Comparison of ENCODE assay signal across 18 cellular contexts in the genomic region with DNA sequence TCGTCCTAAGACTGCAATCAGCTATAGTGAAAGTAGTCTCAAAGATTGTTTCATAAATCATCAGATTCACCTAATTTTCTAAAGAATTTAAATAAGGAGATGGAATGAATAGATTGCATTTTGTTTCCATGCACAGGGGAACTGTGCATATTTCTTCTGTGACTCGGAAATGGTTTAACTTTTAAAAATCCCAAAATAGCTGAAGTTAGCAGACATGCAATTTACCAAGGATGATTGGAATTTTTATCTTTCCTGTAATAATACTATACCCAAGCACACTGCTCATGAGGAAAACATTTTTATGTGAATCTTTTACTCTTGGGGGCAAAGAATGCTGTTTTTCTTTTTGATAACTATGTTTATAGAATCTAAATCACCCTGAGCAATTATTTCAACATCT. TPM values are rescaled to one million over a fixed set of nuclear protein-coding genes. Genes with fewer than 3 reads are reported as not detected.
A peak's percentile ranks its signal among the peaks of the same experiment; 100 is the strongest.
DNase-seq lines count a peak whose midpoint lies in the region; ATAC-seq and TF ChIP-seq lines count a peak whose summit lies in the region.
"Had no signal": no experiment of that assay in that cellular context is flagged by ENCODE, and none has a peak within 500 bp of the region (broad histone marks: within the 10 kb centered on the region; RNA-seq: fewer than 3 reads in every experiment).

No MANE protein-coding gene starts in this region.

- CTCF ChIA-PET in BJ (lab: Yijun Ruan, JAX) = interaction anchor here (0.6 to 1.2 kb wide), 7 partner anchors 12 to 136 kb away, joined by 3 to 7 read pairs (median 3); no protein-coding TSS in a partner anchor
- CTCF ChIA-PET in PC-3 (lab: Charles Lee) = no interaction called here

- TF ChIP-seq CTCF in BJ (IDR thresholded peaks at IDR 0.05; ENCODE audit: insufficient read depth, low read depth, low read length) (no peak), PC-3 (conservative IDR thresholded peaks at IDR 0.05; ENCODE audit: low read depth, low read length) (no peak), osteoblast (IDR thresholded peaks at IDR 0.05; ENCODE audit: extremely low read depth, low read depth, low read length) (no peak), spleen (IDR thresholded peaks at IDR 0.05 in 8 of 11, conservative IDR thresholded peaks at IDR 0.05 in 3 of 11) (no peak), colonic mucosa (IDR thresholded peaks at IDR 0.05) (no peak)

- H4K20me1 ChIP-seq in PC-3 (ENCODE audit: low read length) = no peaks in the 10 kb centered on the region
- no peaks in the 10 kb centered on the region for H4K20me1 ChIP-seq in osteoblast (ENCODE audit: insufficient read depth, low read length)

- peak overlapping the region; percentile 21; the same call in 1 of the 2 replicates for H3K27ac ChIP-seq in PC-3 (ENCODE audit: low read length)
- H3K27ac ChIP-seq in osteoblast (ENCODE audit: low read depth, low read length) = peak overlapping the region; percentile 83
- no peak overlapping the region for H3K27ac ChIP-seq in spleen
- no peak overlapping the region for H3K27ac ChIP-seq in colonic mucosa
- H3K27ac ChIP-seq: gastroesophageal sphincter had no signal

- 81 to 88% (median 86%) methylated on average over 2 of the region's 2 CpGs for WGBS in spleen, 5 donors

- H2AFZ ChIP-seq in PC-3 (ENCODE audit: low read length) = no peak overlapping the region
- H2AFZ ChIP-seq in osteoblast (ENCODE audit: low read length) = no peak overlapping the region

- ATAC-seq in PC-3 = peak; percentile 65
- ATAC-seq: gastroesophageal sphincter; stimulated activated naive CD8-positive, alpha-beta T cell treated with anti-CD3 and anti-CD28 coated beads, Interleukin-15, amount 100 ng/mL, for 72 hours had no signal

- H3K9me3 ChIP-seq in PC-3 (ENCODE audit: low read length) (no peaks in the 10 kb centered on the region), osteoblast (ENCODE audit: low read depth, low read length) (no peaks in the 10 kb centered on the region), spleen (no peaks in the 10 kb centered on the region), colonic mucosa (no peaks in the 10 kb centered on the region)
- H3K9me3 ChIP-seq: gastroesophageal sphincter had no signal

- no peak for TF ChIP-seq POLR2A in spleen (IDR thresholded peaks at IDR 0.05)

- H3K4me3 ChIP-seq in BJ (ENCODE audit: low read depth, low read length) (no peak overlapping the region), PC-3 (ENCODE audit: low read length) (no peak overlapping the region), osteoblast (ENCODE audit: insufficient read depth, low read length) (peak overlapping the region; percentile 21), spleen (no peak overlapping the region), colonic mucosa (no peak overlapping the region)
- H3K4me3 ChIP-seq: gastroesophageal sphincter had no signal

- H3K4me1 ChIP-seq in PC-3 (ENCODE audit: insufficient read depth, low read length) (peaks cover 13% of the 10 kb centered on the region), osteoblast (ENCODE audit: insufficient read depth, low read length) (peaks cover 38% of the 10 kb centered on the region), spleen (no peaks in the 10 kb centered on the region), colonic mucosa (no peaks in the 10 kb centered on the region)
- H3K4me1 ChIP-seq: gastroesophageal sphincter had no signal

- H3F3A ChIP-seq in PC-3 (ENCODE audit: low read length, unreplicated experiment) = no peaks in the 10 kb centered on the region

- H3K9ac ChIP-seq in PC-3 (ENCODE audit: low read length) (no peak overlapping the region), colonic mucosa (ENCODE audit: low read depth in 2 of 2, low read length in 2 of 2) (no peak overlapping the region)

- intact Hi-C loops in PC-3 (cut with micrococcal nuclease) (loop anchor here (5.0 kb wide), 1 partner anchor 54 kb away; no protein-coding TSS in a partner anchor), spleen (cut with DNase I; ENCODE audit: low total_unique reads) (no loop called here), colonic mucosa (cut with DNase I) (no loop called here)

- no TSS peak for BruUV-seq in PC-3 (replicated peaks; lab: Mats Ljungman, UMichigan)

- no peaks in the 10 kb centered on the region for H3K9me2 ChIP-seq in PC-3 (replicated peaks; ENCODE audit: low read length)

- H3K27me3 ChIP-seq in BJ (ENCODE audit: control insufficient read depth, insufficient read depth, low read length) (no peaks in the 10 kb centered on the region), PC-3 (ENCODE audit: low read length) (no peaks in the 10 kb centered on the region), osteoblast (ENCODE audit: insufficient read depth, low read length) (no peaks in the 10 kb centered on the region), spleen (replicated peaks in 1 of 7) (no peaks in the 10 kb centered on the region), colonic mucosa (no peaks in the 10 kb centered on the region)
- H3K27me3 ChIP-seq: gastroesophageal sphincter had no signal

- H3K36me3 ChIP-seq in BJ (ENCODE audit: control insufficient read depth, insufficient read depth, low read length) (peaks cover 11% of the 10 kb centered on the region; the same call in 1 of the 2 replicates), PC-3 (ENCODE audit: low read depth, low read length) (no peaks in the 10 kb centered on the region), osteoblast (ENCODE audit: insufficient read depth, low read length) (peaks cover 39% of the 10 kb centered on the region), spleen (peaks cover 0 to 20% (median 0%) of the 10 kb centered on the region in 6 donors), colonic mucosa (no peaks in the 10 kb centered on the region)

- peak; percentile 78 for DNase-seq in BJ (ENCODE audit: low read depth)
- DNase-seq in PC-3 = peak; percentile 41
- DNase-seq in dermis blood vessel endothelial cell = peak; percentile 24
- no peak for DNase-seq in osteoblast (ENCODE audit: insufficient read length, low spot score, missing footprints)
- DNase-seq in spleen = no peak
- DNase-seq in Ammon's horn (ENCODE audit: low spot score) = no peak
- no peak for DNase-seq in colonic mucosa
- DNase-seq in H4 (ENCODE audit: low spot score) = no peak
- DNase-seq: activated CD4-positive, alpha-beta memory T cell treated with anti-CD3 and anti-CD28 coated beads for 36 hours; DMS79 treated with DMSO at 0.1 percent for 48 hours; MM.1S; NCI-H2107; NCI-H748 treated with DMSO at 0.1 percent for 48 hours; nucleus accumbens; Right ventricle myocardium superior; stimulated activated CD4-positive, alpha-beta T cell treated with anti-CD3 and anti-CD28 coated beads, Interleukin-12 subunit alpha, Interleukin-12 subunit beta, amount 100 ng/mL, for 4 hours; stimulated activated naive CD8-positive, alpha-beta T cell treated with anti-CD3 and anti-CD28 coated beads, Interleukin-15, amount 100 ng/mL, for 72 hours had no signal

- peak overlapping the region; percentile 56 for H3K4me2 ChIP-seq in PC-3 (ENCODE audit: low read length)
- H3K4me2 ChIP-seq in osteoblast (ENCODE audit: insufficient read depth, low read length) = peak overlapping the region; percentile 70

- POLR2A ChIA-PET in BJ (lab: Charles Lee) (interaction anchor here (1.0 kb wide), 1 partner anchor 12 kb away, joined by 10 read pairs; no protein-coding TSS in a partner anchor), PC-3 (lab: Charles Lee; ENCODE audit: unreplicated experiment) (no interaction called here)

- H3K79me2 ChIP-seq in PC-3 (ENCODE audit: low read length) (no peaks in the 10 kb centered on the region), osteoblast (ENCODE audit: insufficient read depth, low read length) (peaks cover 44% of the 10 kb centered on the region)

RNA-seq across cellular contexts. Expression of a gene that starts 15.0 kb away (rescaled TPM):
- polyA plus RNA-seq in BJ (2011; rRNA removed) = 149 and 181 TPM in 2 replicates
- polyA minus RNA-seq in BJ (2011; rRNA and poly(A)+ RNA removed) = 248 and 319 TPM in 2 replicates
- 83.6 and 107 TPM in 2 replicates for total RNA-seq in PC-3 (2014; rRNA removed)
- 36.8 and 45.3 TPM in 2 replicates for total RNA-seq in dermis blood vessel endothelial cell
- total RNA-seq in osteoblast = 465 and 536 TPM in 2 replicates
- total RNA-seq in spleen = 10 to 100 TPM in 3 of 7 donors, 1 to 10 TPM in 4; 6.5 to 15.5 (median 9.0) TPM
- polyA plus RNA-seq in spleen = 1 to 10 TPM; 2.2 to 5.4 (median 2.3) TPM
- 100 to 1,000 TPM; 118 to 193 TPM for total RNA-seq in colonic mucosa
- total RNA-seq in H4 (2014; rRNA removed; shearing (Covaris generic)) = 8.8 and 14.1 TPM in 2 replicates

Comparison
In these comparisons a context has a peak if more than half of its experiments do, and no peak if none do; other contexts are left out.
1. DNase-seq: peak in BJ (single experiment), PC-3 (single experiment) and dermis blood vessel endothelial cell (single experiment); none in osteoblast (single experiment), spleen (single experiment), Ammon's horn (single experiment), colonic mucosa (single experiment) and H4 (single experiment).
2. H3K27ac ChIP-seq: peak in PC-3 (single experiment) and osteoblast (single experiment); none in spleen (0 of 8) and colonic mucosa (single experiment).